ENCODE assay signal across 15 cellular contexts in the genomic region with DNA sequence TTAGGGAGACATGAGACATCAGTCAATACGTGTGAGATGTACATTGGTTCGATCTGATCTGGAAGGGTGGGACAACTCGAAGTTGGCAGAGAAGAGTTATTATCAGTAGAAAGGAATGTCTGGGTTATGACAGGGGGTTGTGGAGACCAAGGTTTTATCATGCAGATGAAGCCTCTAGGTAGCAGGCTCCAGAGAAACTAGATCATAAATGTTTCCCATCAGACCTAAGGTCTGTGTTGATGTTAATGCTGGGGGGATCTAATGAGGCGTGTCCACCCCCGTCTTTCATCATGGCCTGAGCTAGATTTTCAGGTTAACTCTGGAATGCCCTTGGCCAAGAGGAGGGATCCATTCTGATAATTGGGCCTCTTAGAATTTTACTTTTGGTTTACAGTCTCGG.
DNase-seq lines count a peak whose midpoint lies in the region; ATAC-seq and TF ChIP-seq lines count a peak whose summit lies in the region.
"Had no signal": no experiment of that assay in that cellular context is flagged by ENCODE, and none has a peak within 500 bp of the region (broad histone marks: within the 10 kb centered on the region; RNA-seq: fewer than 3 reads in every experiment).

No MANE protein-coding gene starts in this region.

- peaks cover 24% of the 10 kb centered on the region for H3K27me3 Mint-ChIP-seq in T-helper 17 cell

- intact Hi-C loops in tibial artery (cut with DNase I; ENCODE audit: low total_unique reads), result no loop called here

- H3K27ac ChIP-seq in RWPE2 (ENCODE audit: poor library complexity, severe bottlenecking) (peak overlapping the region; percentile 69), tibial artery (no peak overlapping the region)
- H3K27ac ChIP-seq: adrenal gland, heart right ventricle, stomach, vagina had no signal

- no peaks in the 10 kb centered on the region for H3K4me1 Mint-ChIP-seq in T-helper 17 cell
- H3K4me1 Mint-ChIP-seq: activated T-helper 17 cell treated with anti-CD3 and anti-CD28 coated beads, Interleukin-2, amount 50 U/mL, for 72 hours had no signal

- TF ChIP-seq CTCF in RWPE2 (IDR thresholded peaks at IDR 0.05; ENCODE audit: poor library complexity, severe bottlenecking) (no peak), tibial artery (IDR thresholded peaks at IDR 0.05) (no peak)

- H3K4me1 ChIP-seq in RWPE2 (ENCODE audit: insufficient read depth, poor library complexity, severe bottlenecking) (peaks cover 29% of the 10 kb centered on the region), tibial artery (no peaks in the 10 kb centered on the region)
- H3K4me1 ChIP-seq: adrenal gland, heart right ventricle, vagina had no signal

- H3K27ac Mint-ChIP-seq in T-helper 17 cell, result no peak overlapping the region
- H3K27ac Mint-ChIP-seq: activated T-helper 17 cell treated with anti-CD3 and anti-CD28 coated beads, Interleukin-2, amount 50 U/mL, for 72 hours; CD8-positive, alpha-beta memory T cell had no signal

- H3K4me3 ChIP-seq in RWPE2 (ENCODE audit: severe bottlenecking), result no peak overlapping the region
- H3K4me3 ChIP-seq in tibial artery, result no peak overlapping the region
- H3K4me3 ChIP-seq: adrenal gland, heart right ventricle, stomach, vagina had no signal

- H3K27me3 ChIP-seq in RWPE2 (ENCODE audit: insufficient read depth, poor library complexity, severe bottlenecking) (no peaks in the 10 kb centered on the region), tibial artery (no peaks in the 10 kb centered on the region)
- H3K27me3 ChIP-seq: adrenal gland, heart right ventricle, stomach, vagina had no signal

- H3K9me3 ChIP-seq in RWPE2 (ENCODE audit: severe bottlenecking), result peaks cover 3% of the 10 kb centered on the region
- H3K9me3 ChIP-seq in T-helper 17 cell (ENCODE audit: control insufficient read depth, low read length, poor library complexity, severe bottlenecking), result no peaks in the 10 kb centered on the region
- peaks cover 0 to 8% (median 4%) of the 10 kb centered on the region in 3 donors for H3K9me3 ChIP-seq in tibial artery
- H3K9me3 ChIP-seq: vagina had no signal

- H3K36me3 ChIP-seq in RWPE2 (ENCODE audit: low read depth), result no peaks in the 10 kb centered on the region; the same call in 1 of the 2 replicates
- no peaks in the 10 kb centered on the region for H3K36me3 ChIP-seq in tibial artery
- H3K36me3 ChIP-seq: adrenal gland, heart right ventricle, stomach, vagina had no signal

- H3K36me3 Mint-ChIP-seq in T-helper 17 cell (ENCODE audit: low read depth), result no peaks in the 10 kb centered on the region
- H3K36me3 Mint-ChIP-seq: CD8-positive, alpha-beta memory T cell had no signal

- ATAC-seq in HG02885 (IDR thresholded peaks at IDR 0.05; ENCODE audit: poor library complexity, unreplicated experiment), result peak; percentile 35
- no peak for ATAC-seq in RWPE2 (ENCODE audit: low read depth)
- ATAC-seq in T-helper 17 cell, result no peak
- no peak for ATAC-seq in esophagus mucosa
- ATAC-seq: heart right ventricle had no signal

- in situ Hi-C loops in ACHN (cut with HindIII; ENCODE audit: low pct_ligation_motif_present, low pct_unique_long_range_greater_than_20kb, low sequenced_read_pairs), result no loop called here

- DNase-seq in ACHN (peak; percentile 71), RWPE2 (ENCODE audit: low spot score) (no peak), kidney glomerular epithelial cell (lab: John Stamatoyannopoulos, UW) (peak; percentile 97), T-helper 17 cell (no peak), tibial artery (no peak)
- DNase-seq in stimulated activated naive CD4-positive, alpha-beta T cell (lab: John Stamatoyannopoulos, UW), result no peak
- DNase-seq: adrenal gland; CD8-positive, alpha-beta memory T cell; heart right ventricle; Kasumi-1; stomach had no signal

- H3K4me3 Mint-ChIP-seq in T-helper 17 cell, result no peak overlapping the region
- H3K4me3 Mint-ChIP-seq: activated T-helper 17 cell treated with anti-CD3 and anti-CD28 coated beads, Interleukin-2, amount 50 U/mL, for 72 hours; CD8-positive, alpha-beta memory T cell had no signal

Comparison
In these comparisons a context has a peak if more than half of its experiments do, and no peak if none do; other contexts are left out.
1. DNase-seq: peak in ACHN (single experiment) and kidney glomerular epithelial cell (single experiment); none in RWPE2 (single experiment), T-helper 17 cell (0 of 3), stimulated activated naive CD4-positive, alpha-beta T cell (0 of 6) and tibial artery (0 of 2).